In genomic region chr4:187118166-187118565, GRCh38 we compare ENCODE assay signal across 20 cellular contexts.
DNase-seq lines count a peak whose midpoint lies in the region; ATAC-seq, FAIRE-seq and TF ChIP-seq lines count a peak whose summit lies in the region.
"Had no signal": no experiment of that assay in that cellular context is flagged by ENCODE, and none has a peak within 500 bp of the region (broad histone marks: within the 10 kb centered on the region; RNA-seq: fewer than 3 reads in every experiment).

No MANE protein-coding gene starts in this region.

- no peaks in the 10 kb centered on the region for H4K20me1 ChIP-seq in HepG2 (ENCODE audit: insufficient read depth, low read length)
- no peaks in the 10 kb centered on the region for H4K20me1 ChIP-seq in K562 (replicated peaks; ENCODE audit: control insufficient read depth, insufficient read depth, low read length)
- H4K20me1 ChIP-seq: BLaER1 treated with 17β-estradiol and CSF1 and Interleukin-3, amounts not matched to agents 10 nM and 100 nM had no signal

- H3K36me3 ChIP-seq in HepG2 (replicated peaks in 1 of 2; ENCODE audit: control insufficient read depth in 1 of 2, insufficient read depth in 2 of 2, low read length in 2 of 2) (no peaks in the 10 kb centered on the region), right lobe of liver (no peaks in the 10 kb centered on the region), K562 (ENCODE audit: control insufficient read depth, insufficient read depth, low read length) (no peaks in the 10 kb centered on the region), left ventricle myocardium inferior (no peaks in the 10 kb centered on the region)
- H3K36me3 ChIP-seq: BLaER1 treated with 17β-estradiol and CSF1 and Interleukin-3, amounts not matched to agents 10 nM and 100 nM had no signal

- no peaks in the 10 kb centered on the region for H3K9me3 ChIP-seq in HepG2 (ENCODE audit: low read length)
- H3K9me3 ChIP-seq in right lobe of liver: no peaks in the 10 kb centered on the region
- H3K9me3 ChIP-seq in K562 (replicated peaks; ENCODE audit: control insufficient read depth, insufficient read depth, low read depth, low read length): no peaks in the 10 kb centered on the region
- H3K9me3 ChIP-seq in left ventricle myocardium inferior (replicated peaks): peaks cover 3% of the 10 kb centered on the region
- H3K9me3 ChIP-seq: A549; BLaER1 treated with 17β-estradiol and CSF1 and Interleukin-3, amounts not matched to agents 10 nM and 100 nM; Caco-2 had no signal

- TF ChIP-seq RAD21 in HepG2 (CRISPR knock-in tag; IDR thresholded peaks at IDR 0.05) (no peak), K562 (CRISPR knock-in tag; conservative IDR thresholded peaks at IDR 0.05 in 1 of 2, IDR thresholded peaks at IDR 0.05 in 1 of 2) (no peak)

- in situ Hi-C loops in HepG2 (cut with HindIII; ENCODE audit: extremely low pct_ligation_motif_present, low pct_unique_long_range_greater_than_20kb) (no loop called here), K562 (cut with MboI) (no loop called here)

- TF ChIP-seq EP300 in HepG2 (IDR thresholded peaks at IDR 0.05; ENCODE audit: low read depth in 2 of 2, low read length in 2 of 2) (no peak), HepG2 (CRISPR knock-in tag; IDR thresholded peaks at IDR 0.05; ENCODE audit: borderline replicate concordance) (no peak), K562 (IDR thresholded peaks at IDR 0.05; ENCODE audit: low read length) (no peak)

- no peak overlapping the region for H3K4me3 ChIP-seq in HepG2 (replicated peaks in 1 of 3; ENCODE audit: insufficient read depth in 1 of 3, low read depth in 2 of 3, low read length in 3 of 3)
- no peak overlapping the region for H3K4me3 ChIP-seq in right lobe of liver
- H3K4me3 ChIP-seq in K562: no peak overlapping the region
- H3K4me3 ChIP-seq in left ventricle myocardium inferior: no peak overlapping the region
- H3K4me3 ChIP-seq: A549; BLaER1 treated with 17β-estradiol and CSF1 and Interleukin-3, amounts not matched to agents 10 nM and 100 nM had no signal

- H3K79me2 ChIP-seq in HepG2 (ENCODE audit: insufficient read depth, low read length) (no peaks in the 10 kb centered on the region), K562 (ENCODE audit: control insufficient read depth, insufficient read depth, low read length) (no peaks in the 10 kb centered on the region)

- 2% methylated on average over 4 of the region's 4 CpGs for WGBS in HepG2 (ENCODE audit: low lambda C conversion rate)
- 57% methylated on average over 4 of the region's 4 CpGs for WGBS in right lobe of liver (ENCODE audit: insufficient coverage, low coverage, low lambda C conversion rate, missing lambda C conversion rate)
- WGBS in K562 (ENCODE audit: insufficient coverage, low coverage, missing lambda C conversion rate): 3% methylated on average over 4 of the region's 4 CpGs

- H2AFZ ChIP-seq in HepG2 (ENCODE audit: low read length) (no peak overlapping the region), K562 (ENCODE audit: low read depth, low read length) (no peak overlapping the region)

- H3K27me3 ChIP-seq in HepG2 (ENCODE audit: control insufficient read depth in 1 of 2, insufficient read depth in 2 of 2, low read length in 2 of 2): no peaks in the 10 kb centered on the region; a peak in 1 of 5 replicates
- no peaks in the 10 kb centered on the region for H3K27me3 ChIP-seq in right lobe of liver
- H3K27me3 ChIP-seq in K562 (ENCODE audit: control insufficient read depth in 2 of 2, insufficient read depth in 2 of 2, low read length in 2 of 2): no peaks in the 10 kb centered on the region
- H3K27me3 ChIP-seq in left ventricle myocardium inferior (ENCODE audit: low read depth): no peaks in the 10 kb centered on the region
- H3K27me3 ChIP-seq: BLaER1 treated with 17β-estradiol and CSF1 and Interleukin-3, amounts not matched to agents 10 nM and 100 nM had no signal

- DNase-seq in HepG2 (ENCODE audit: low spot score): no peak
- no peak for DNase-seq in right lobe of liver
- DNase-seq in K562 (ENCODE audit: extremely low read depth in 1 of 4, low spot score in 3 of 4): peak in 1 of 4 experiments; percentile 4
- no peak for DNase-seq in left ventricle myocardium inferior
- DNase-seq: AML-193; Caco-2; Calu3; CD4-positive, alpha-beta T cell; CD8-positive, alpha-beta T cell; DND-41; GF-D8 had no signal

- intact Hi-C loops in HepG2 (cut with micrococcal nuclease; ENCODE audit: unreplicated experiment) (no loop called here), right lobe of liver (cut with DNase I) (no loop called here), K562 (cut with micrococcal nuclease) (no loop called here), left ventricle myocardium inferior (cut with micrococcal nuclease) (no loop called here)

- TF ChIP-seq CTCF in HepG2 (CRISPR knock-in tag; IDR thresholded peaks at IDR 0.05) (no peak), right lobe of liver (IDR thresholded peaks at IDR 0.05) (no peak), K562 (IDR thresholded peaks at IDR 0.05 in 2 of 3, conservative IDR thresholded peaks at IDR 0.05 in 1 of 3; ENCODE audit: insufficient read depth in 2 of 3, low read depth in 1 of 3, low read length in 3 of 3) (no peak), left ventricle myocardium inferior (IDR thresholded peaks at IDR 0.05; ENCODE audit: borderline replicate concordance) (no peak)

- CTCF ChIA-PET in HepG2 (lab: Yijun Ruan, JAX; ENCODE audit: low intra/inter-chr PET ratio, low total read pairs): no interaction called here
- CTCF ChIA-PET in K562 (lab: Yijun Ruan, JAX; ENCODE audit: low intra/inter-chr PET ratio): interaction anchor here (0.5 kb wide), 1 partner anchor 442 kb away, joined by 3 read pairs; no protein-coding TSS in a partner anchor

- H3K27ac ChIP-seq in HepG2 (ENCODE audit: extremely low read length, insufficient read depth, low read length) (no peak overlapping the region), right lobe of liver (no peak overlapping the region), K562 (ENCODE audit: extremely low read depth, low read depth, low read length) (no peak overlapping the region), left ventricle myocardium inferior (replicated peaks) (no peak overlapping the region)
- H3K27ac ChIP-seq: 22Rv1; A549; BLaER1 treated with 17β-estradiol and CSF1 and Interleukin-3, amounts not matched to agents 10 nM and 100 nM; C4-2B had no signal

- no peak for TF ChIP-seq POLR2A in HepG2 (IDR thresholded peaks at IDR 0.05; ENCODE audit: insufficient read depth in 1 of 2, low read depth in 2 of 2, low read length in 2 of 2)
- TF ChIP-seq POLR2A in right lobe of liver (IDR thresholded peaks at IDR 0.05): no peak
- TF ChIP-seq POLR2A in K562 (conservative IDR thresholded peaks at IDR 0.05): no peak

- H3K4me1 ChIP-seq in HepG2 (ENCODE audit: insufficient read depth, low read length) (no peaks in the 10 kb centered on the region), right lobe of liver (no peaks in the 10 kb centered on the region), K562 (replicated peaks in 1 of 2; ENCODE audit: control insufficient read depth in 2 of 2, insufficient read depth in 2 of 2, low read length in 2 of 2) (no peaks in the 10 kb centered on the region), left ventricle myocardium inferior (no peaks in the 10 kb centered on the region)
- H3K4me1 ChIP-seq: A549; BLaER1 treated with 17β-estradiol and CSF1 and Interleukin-3, amounts not matched to agents 10 nM and 100 nM; Caco-2 had no signal

- POLR2A ChIA-PET in HepG2 (lab: Yijun Ruan, JAX) (no interaction called here), K562 (lab: Yijun Ruan, JAX) (no interaction called here)

- no peak for FAIRE-seq in HepG2 (lab: Jason Lieb, UNC)
- FAIRE-seq in K562 (lab: Jason Lieb, UNC): no peak
- FAIRE-seq: A549, D721Med, G401.6, GM12891, GM19239 had no signal

- BruUV-seq in HepG2 (replicated peaks; lab: Mats Ljungman, UMichigan) (no TSS peak), K562 (replicated peaks; lab: Mats Ljungman, UMichigan) (no TSS peak)

- ATAC-seq in HepG2: no peak
- no peak for ATAC-seq in right lobe of liver
- no peak for ATAC-seq in K562
- ATAC-seq in GM19324 (IDR thresholded peaks at IDR 0.05; ENCODE audit: low FRiP score, unreplicated experiment): no peak
- ATAC-seq: A549; CD8-positive, alpha-beta T cell had no signal

- H3K4me2 ChIP-seq in HepG2 (ENCODE audit: low read depth, low read length) (no peak overlapping the region), K562 (ENCODE audit: insufficient read depth, low read length) (no peak overlapping the region)
- H3K4me2 ChIP-seq: A549; BLaER1 treated with 17β-estradiol and CSF1 and Interleukin-3, amounts not matched to agents 10 nM and 100 nM had no signal

- no peaks in the 10 kb centered on the region for H3K9me1 ChIP-seq in K562 (ENCODE audit: control insufficient read depth, insufficient read depth, low read length)

- H3K9ac ChIP-seq in HepG2 (ENCODE audit: insufficient read depth, low read depth, low read length): no peak overlapping the region
- no peak overlapping the region for H3K9ac ChIP-seq in K562 (ENCODE audit: insufficient read depth in 1 of 2, low read depth in 2 of 2, low read length in 2 of 2)
- H3K9ac ChIP-seq: BLaER1 treated with 17β-estradiol and CSF1 and Interleukin-3, amounts not matched to agents 10 nM and 100 nM had no signal

TF ChIP-seq in HepG2, 621 proteins besides CTCF, POLR2A, EP300 and RAD21:
- TF ChIP-seq HOXA3 (CRISPR knock-in tag; IDR thresholded peaks at IDR 0.05): no peak
- no peak for TF ChIP-seq ZNF468 (CRISPR knock-in tag; IDR thresholded peaks at IDR 0.05)
- no peak for TF ChIP-seq SP5 (CRISPR knock-in tag; IDR thresholded peaks at IDR 0.05; ENCODE audit: borderline replicate concordance, low read depth)
- peak; percentile 73 for TF ChIP-seq LCORL (IDR thresholded peaks at IDR 0.05)
- no peak for TF ChIP-seq LCORL (CRISPR knock-in tag; IDR thresholded peaks at IDR 0.05)
TF ChIP-seq in HepG2: peak in this region for 1.

TF ChIP-seq in K562, 482 proteins besides CTCF, POLR2A, EP300 and RAD21:
- TF ChIP-seq ZNF444 (CRISPR knock-in tag; IDR thresholded peaks at IDR 0.05): no peak
- peak; percentile 79 for TF ChIP-seq NFIC (IDR thresholded peaks at IDR 0.05)
- no peak for TF ChIP-seq MCM2 (IDR thresholded peaks at IDR 0.05; ENCODE audit: low read depth)
- TF ChIP-seq CBFA2T2 (conservative IDR thresholded peaks at IDR 0.05): no peak
- TF ChIP-seq NFIX (CRISPR knock-in tag; IDR thresholded peaks at IDR 0.05; ENCODE audit: low read depth): 0 out of 2 replicates have a peak, but pooled peaks have one; percentile 49

Comparison
In these comparisons a context has a peak if more than half of its experiments do, and no peak if none do; other contexts are left out.
1. Of the 241 proteins assayed by ChIP-seq in both HepG2 and K562: peak only in HepG2: none; only in K562: NFIC; in both: none; in neither: 240.